8 cellular contexts compared by ENCODE assay signal in genomic region chr4:73222466-73223257, GRCh38. TPM values are rescaled to one million over a fixed set of nuclear protein-coding genes. Genes with fewer than 3 reads are reported as not detected.
DNase-seq lines count a peak whose midpoint lies in the region; ATAC-seq and TF ChIP-seq lines count a peak whose summit lies in the region.

No MANE protein-coding gene starts in this region.

- H3K9me3 ChIP-seq in adipocyte (ENCODE audit: control insufficient read depth, low read length) (no peaks in the 10 kb centered on the region), heart right ventricle (no peaks in the 10 kb centered on the region)

- H3K9ac ChIP-seq in adipocyte (ENCODE audit: low read length): peak overlapping the region; percentile 88

- peak overlapping the region; percentile 40 to 89 (median 82) for H3K27ac ChIP-seq in heart right ventricle

- H3K4me1 ChIP-seq in adipocyte (ENCODE audit: control insufficient read depth, insufficient read depth, low read length) (peaks cover 33% of the 10 kb centered on the region), heart right ventricle (peaks cover 0 to 57% (median 47%) of the 10 kb centered on the region in 9 donors)

- DNase-seq in GM10248 (ENCODE audit: extremely low spot score): peak; percentile 58
- peak; percentile 96 for DNase-seq in H4 (ENCODE audit: low spot score)
- peak; percentile 98 for DNase-seq in Kasumi-1 (lab: John Stamatoyannopoulos, UW)
- peak; percentile 90 for DNase-seq in RPMI7951 (ENCODE audit: low read depth)
- DNase-seq in adipocyte (ENCODE audit: low read depth): peak; percentile 95
- peak in 1 of 2 donors; percentile 87 for DNase-seq in heart right ventricle
- DNase-seq in putamen (ENCODE audit: low spot score): peak; percentile 85
- no peak for DNase-seq in NCI-H1930 (lab: John Stamatoyannopoulos, UW)

- CTCF ChIA-PET in GM10248 (lab: Yijun Ruan, JAX): interaction anchor here (1.0 to 3.2 kb wide), 6 partner anchors 9 to 35 kb away, joined by 3 to 13 read pairs (median 5); no protein-coding TSS in a partner anchor

- TF ChIP-seq CTCF in GM10248 (IDR thresholded peaks at IDR 0.05; ENCODE audit: control extremely low read depth, extremely low read depth, low read depth, missing control alignments) (no peak), heart right ventricle (IDR thresholded peaks at IDR 0.05) (no peak)

- WGBS in heart right ventricle, 2 donors: 0 to 2% methylated on average over 6 of the region's 6 CpGs

- H3K36me3 ChIP-seq in adipocyte (ENCODE audit: control insufficient read depth, insufficient read depth, low read length, severe bottlenecking): peaks cover 7% of the 10 kb centered on the region
- H3K36me3 ChIP-seq in heart right ventricle: no peaks in the 10 kb centered on the region

- peak; percentile 98 to 100 (median 100) for ATAC-seq in heart right ventricle

- H3K4me3 ChIP-seq in adipocyte (ENCODE audit: low read length) (peak overlapping the region; percentile 93), heart right ventricle (peak overlapping the region; percentile 41 to 68 (median 57))

- H3K27me3 ChIP-seq in adipocyte (replicated peaks; ENCODE audit: control insufficient read depth, insufficient read depth, low read length) (no peaks in the 10 kb centered on the region), heart right ventricle (no peaks in the 10 kb centered on the region)

- intact Hi-C loops in heart right ventricle (cut with DNase I): loop anchor here in 3 of 10 donors (5.0 kb wide), 1 partner anchor 35 kb away; the partner anchor contains the start of gene ANKRD17 (in 3 of the 3)

- POLR2A ChIA-PET in GM10248 (lab: Yijun Ruan, JAX): interaction anchor here (1.2 kb wide), 1 partner anchor 36 kb away, joined by 3 read pairs; the partner anchor contains the start of gene ANKRD17

RNA-seq across cellular contexts. Expression of gene ANKRD17, which starts 35.9 kb away (rescaled TPM):
- 31.6 and 33.1 TPM in 2 replicates for total RNA-seq in H4 (2014; rRNA removed; shearing (Covaris generic))
- total RNA-seq in RPMI7951 (2014; rRNA removed; shearing (Covaris generic)): 24.1 and 25.4 TPM in 2 replicates
- 10 to 100 TPM; 47.4 to 71.7 (median 63.7) TPM for total RNA-seq in heart right ventricle
- 10 to 100 TPM; 13.5 to 27.3 TPM for polyA plus RNA-seq in heart right ventricle

Comparison
In these comparisons a context has a peak if more than half of its experiments do, and no peak if none do; other contexts are left out.
1. DNase-seq: peak in GM10248 (single experiment), H4 (single experiment), Kasumi-1 (2 of 2), RPMI7951 (single experiment), adipocyte (single experiment) and putamen (single experiment); none in NCI-H1930 (0 of 2).